In the genomic region with DNA sequence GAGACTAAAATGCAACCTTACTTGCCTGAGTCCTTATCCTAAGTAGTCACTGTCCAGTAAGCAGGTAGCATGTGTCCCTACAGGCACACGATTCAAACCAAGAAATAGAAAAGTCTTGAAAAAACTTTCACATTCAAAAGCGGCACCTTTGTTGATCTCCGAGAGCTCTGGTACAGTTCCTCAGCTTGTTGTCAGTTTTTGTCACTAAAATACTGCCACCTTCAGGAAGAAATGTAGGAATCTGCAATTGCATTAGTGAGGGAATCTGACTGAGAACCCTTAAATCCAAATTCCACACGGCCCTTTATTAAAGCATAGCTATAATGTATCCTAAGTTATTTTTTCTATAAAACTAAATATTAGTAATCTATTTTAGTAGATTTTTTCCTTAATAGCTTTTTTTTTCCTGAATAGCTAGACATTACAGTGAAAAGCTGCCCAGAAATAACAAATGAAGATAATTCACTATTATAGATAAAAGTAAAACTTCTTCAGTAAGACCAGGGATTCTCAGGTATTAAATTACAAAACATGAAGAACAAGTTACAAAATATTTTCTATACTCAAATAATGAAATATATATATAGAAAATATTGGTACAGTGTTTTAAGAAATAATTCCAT, we compare ENCODE assay signal across 8 cellular contexts. TPM values are rescaled to one million over a fixed set of nuclear protein-coding genes. Genes with fewer than 3 reads are reported as not detected.
DNase-seq lines count a peak whose midpoint lies in the region; ATAC-seq and TF ChIP-seq lines count a peak whose summit lies in the region.

No MANE protein-coding gene starts in this region.

- no peaks in the 10 kb centered on the region for H3K36me3 ChIP-seq in adipocyte (ENCODE audit: control insufficient read depth, insufficient read depth, low read length, severe bottlenecking)
- no peaks in the 10 kb centered on the region for H3K36me3 ChIP-seq in gastrocnemius medialis

- TF ChIP-seq POLR2A in gastrocnemius medialis (IDR thresholded peaks at IDR 0.05): no peak

- intact Hi-C loops in left ventricle myocardium superior (cut with micrococcal nuclease): loop anchor here (10.0 kb wide), 3 partner anchors 104 to 186 kb away; a partner anchor contains a TSS
- intact Hi-C loops in gastrocnemius medialis (cut with DNase I; ENCODE audit: low total_unique reads): loop anchor here (2.0 kb wide), 1 partner anchor 150 kb away; no protein-coding TSS in a partner anchor

- peak overlapping the region; percentile 78 for H3K4me3 ChIP-seq in adipocyte (ENCODE audit: low read length)
- H3K4me3 ChIP-seq in gastrocnemius medialis: peak overlapping the region; percentile 21 to 55 (median 34)

- peak; percentile 88 for DNase-seq in DMS 273 (lab: John Stamatoyannopoulos, UW; ENCODE audit: unreplicated experiment)
- DNase-seq in NCI-H345 (lab: John Stamatoyannopoulos, UW): peak; percentile 51
- DNase-seq in adipocyte (ENCODE audit: low read depth): peak; percentile 91
- DNase-seq in left ventricle myocardium superior: no peak
- no peak for DNase-seq in gastrocnemius medialis

- no peaks in the 10 kb centered on the region for H3K9me3 ChIP-seq in adipocyte (ENCODE audit: control insufficient read depth, low read length)
- H3K9me3 ChIP-seq in gastrocnemius medialis: no peaks in the 10 kb centered on the region

- in situ Hi-C loops in gastrocnemius medialis (cut with MboI; ENCODE audit: low sequenced_read_pairs in 4 of 4): loop anchor here in 2 of 4 donors (10.0 kb wide), 2 partner anchors 146 to 186 kb away; no protein-coding TSS in a partner anchor

- no peak overlapping the region for H3K27ac ChIP-seq in gastrocnemius medialis

- H3K27me3 ChIP-seq in adipocyte (replicated peaks; ENCODE audit: control insufficient read depth, insufficient read depth, low read length) (no peaks in the 10 kb centered on the region), gastrocnemius medialis (no peaks in the 10 kb centered on the region)

- H3K4me1 ChIP-seq in adipocyte (ENCODE audit: control insufficient read depth, insufficient read depth, low read length) (no peaks in the 10 kb centered on the region), gastrocnemius medialis (no peaks in the 10 kb centered on the region)

- ATAC-seq in GM19023 (IDR thresholded peaks at IDR 0.05; ENCODE audit: unreplicated experiment) (peak; percentile 80), HG03103 (IDR thresholded peaks at IDR 0.05; ENCODE audit: low read depth, unreplicated experiment) (peak; percentile 43), left ventricle myocardium superior (peak; percentile 81), gastrocnemius medialis (peak; percentile 68 to 74), HG02588 (IDR thresholded peaks at IDR 0.05; ENCODE audit: unreplicated experiment) (no peak)

- peak overlapping the region; percentile 80 for H3K9ac ChIP-seq in adipocyte (ENCODE audit: low read length)

- peak; percentile 29 to 74 (median 47) for TF ChIP-seq CTCF in gastrocnemius medialis (IDR thresholded peaks at IDR 0.05 in 4 of 5, conservative IDR thresholded peaks at IDR 0.05 in 1 of 5)

RNA-seq across cellular contexts. Expression of a gene that starts 44.0 kb away (rescaled TPM):
- total RNA-seq in left ventricle myocardium superior (not detected), gastrocnemius medialis (not detected)

Comparison
In these comparisons a context has a peak if more than half of its experiments do, and no peak if none do; other contexts are left out.
1. DNase-seq: peak in DMS 273 (single experiment), NCI-H345 (single experiment) and adipocyte (single experiment); none in left ventricle myocardium superior (single experiment) and gastrocnemius medialis (0 of 2).